Comparison of ENCODE assay signal across 8 cellular contexts in the genomic region with DNA sequence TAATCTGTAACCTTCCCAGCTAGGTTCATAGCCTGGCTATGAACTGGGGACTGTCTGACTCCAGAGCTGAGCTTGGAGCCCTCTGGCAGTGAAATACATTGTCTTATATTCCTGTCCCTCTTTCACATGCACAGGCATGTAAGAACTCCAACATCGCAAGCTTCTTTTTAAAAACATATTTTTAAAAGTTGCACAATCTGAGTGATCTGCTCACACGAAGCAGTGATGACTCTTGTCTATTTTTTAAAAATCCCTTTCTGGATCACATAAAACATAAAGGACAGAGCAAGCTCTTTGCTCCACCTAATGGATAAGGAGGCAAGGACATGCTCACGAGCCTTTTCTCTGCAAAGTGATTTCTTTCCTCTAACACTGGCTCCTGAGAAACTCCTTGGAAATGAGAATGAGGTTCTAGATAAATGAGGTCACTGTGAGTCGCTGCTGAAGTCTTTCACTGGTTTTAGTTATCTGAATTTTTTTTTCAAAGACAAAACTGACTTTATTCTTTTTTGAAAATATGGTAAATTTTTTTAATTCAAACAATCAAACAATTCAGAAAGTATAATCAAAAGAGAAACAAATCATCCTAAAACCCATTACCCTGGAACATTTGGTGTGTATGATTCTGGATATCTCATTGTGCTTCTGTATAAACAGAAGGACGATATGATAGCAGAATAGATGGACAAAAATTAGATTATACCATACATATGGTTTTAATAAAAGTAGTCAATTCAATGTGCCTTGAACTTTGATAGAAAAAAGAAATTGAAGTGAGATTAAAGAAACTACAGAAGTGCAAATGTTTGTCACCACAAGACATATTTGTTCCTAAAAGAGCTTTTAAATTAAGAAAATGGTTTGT. TPM values are rescaled to one million over a fixed set of nuclear protein-coding genes. Genes with fewer than 3 reads are reported as not detected.
A peak's percentile ranks its signal among the peaks of the same experiment; 100 is the strongest.
DNase-seq lines count a peak whose midpoint lies in the region; ATAC-seq and TF ChIP-seq lines count a peak whose summit lies in the region.

No MANE protein-coding gene starts in this region.

- no peaks in the 10 kb centered on the region for H3F3A ChIP-seq in smooth muscle cell (ENCODE audit: low read depth)

- H3K9me3 Mint-ChIP-seq in CD4-positive, alpha-beta T cell: no peaks in the 10 kb centered on the region

- H3K27me3 ChIP-seq in HAP-1 (ENCODE audit: low read depth): no peaks in the 10 kb centered on the region
- peaks cover 4% of the 10 kb centered on the region for H3K27me3 ChIP-seq in smooth muscle cell (ENCODE audit: low read depth)
- H3K27me3 ChIP-seq in CD4-positive, alpha-beta T cell (ENCODE audit: control insufficient read depth, insufficient read depth, low read length): peaks cover 46% of the 10 kb centered on the region

- CTCF ChIA-PET in CD4-positive, alpha-beta T cell (lab: Charles Lee): interaction anchor here (1.4 kb wide), 1 partner anchor 19 kb away, joined by 3 read pairs; no protein-coding TSS in a partner anchor

- no peaks in the 10 kb centered on the region for H3K36me3 ChIP-seq in HAP-1 (replicated peaks)
- H3K36me3 ChIP-seq in smooth muscle cell (ENCODE audit: low read depth): no peaks in the 10 kb centered on the region

- H3K79me2 ChIP-seq in smooth muscle cell (ENCODE audit: low read depth): no peaks in the 10 kb centered on the region

- H3K27ac ChIP-seq in smooth muscle cell (ENCODE audit: low read depth): no peak overlapping the region
- no peak overlapping the region for H3K27ac ChIP-seq in CD4-positive, alpha-beta T cell (ENCODE audit: low read depth, low read length)

- DNase-seq in A172 (ENCODE audit: low spot score): peak; percentile 60
- DNase-seq in HAP-1 (ENCODE audit: low spot score in 2 of 2): peak; percentile 17 to 61
- DNase-seq in RPMI8226: peak; percentile 4
- DNase-seq in foreskin melanocyte: peak; percentile 29
- DNase-seq in smooth muscle cell (lab: John Stamatoyannopoulos, UW; ENCODE audit: unreplicated experiment): no peak
- no peak for DNase-seq in CD4-positive, alpha-beta T cell
- DNase-seq in NOMO-1 treated with DMSO at 0.1 percent for 48 hours (lab: John Stamatoyannopoulos, UW; ENCODE audit: unreplicated experiment): no peak

- in situ Hi-C loops in HAP-1 (cut with MboI; ENCODE audit: low sequenced_read_pairs): no loop called here

- no peaks in the 10 kb centered on the region for H3K4me1 Mint-ChIP-seq in CD4-positive, alpha-beta T cell (ENCODE audit: low read depth)

- H3K9me3 ChIP-seq in HAP-1 (no peaks in the 10 kb centered on the region), smooth muscle cell (replicated peaks; ENCODE audit: low read depth) (no peaks in the 10 kb centered on the region)
- no peaks in the 10 kb centered on the region for H3K9me3 ChIP-seq in CD4-positive, alpha-beta T cell (ENCODE audit: control insufficient read depth, low read length)

- H3K9ac ChIP-seq in smooth muscle cell (ENCODE audit: low read depth): no peak overlapping the region

- H3K36me3 Mint-ChIP-seq in CD4-positive, alpha-beta T cell (ENCODE audit: low read depth): no peaks in the 10 kb centered on the region

- H3K4me1 ChIP-seq in HAP-1: no peaks in the 10 kb centered on the region
- H3K4me1 ChIP-seq in smooth muscle cell (ENCODE audit: low read depth): peaks cover 5% of the 10 kb centered on the region

- peak; percentile 58 for TF ChIP-seq CTCF in smooth muscle cell (IDR thresholded peaks at IDR 0.05; ENCODE audit: borderline replicate concordance, insufficient read depth, poor library complexity, severe bottlenecking)
- no peak for TF ChIP-seq CTCF in CD4-positive, alpha-beta T cell (IDR thresholded peaks at IDR 0.05)

- H4K20me1 ChIP-seq in smooth muscle cell (ENCODE audit: low read depth): no peaks in the 10 kb centered on the region

- ATAC-seq in GM18867 (IDR thresholded peaks at IDR 0.05; ENCODE audit: unreplicated experiment): no peak
- no peak for ATAC-seq in CD4-positive, alpha-beta T cell (ENCODE audit: poor library complexity)

- H3K4me2 ChIP-seq in smooth muscle cell: no peak overlapping the region

- peaks cover 70% of the 10 kb centered on the region for H3K27me3 Mint-ChIP-seq in CD4-positive, alpha-beta T cell

- POLR2A ChIA-PET in CD4-positive, alpha-beta T cell (lab: Charles Lee): no interaction called here

- no peak overlapping the region for H3K4me3 Mint-ChIP-seq in CD4-positive, alpha-beta T cell

- H3K4me3 ChIP-seq in HAP-1 (no peak overlapping the region), smooth muscle cell (no peak overlapping the region)

- WGBS in smooth muscle cell (ENCODE audit: low lambda C conversion rate): 25% methylated on average over 5 of the region's 5 CpGs

- no peak overlapping the region for H3K27ac Mint-ChIP-seq in CD4-positive, alpha-beta T cell

- intact Hi-C loops in CD4-positive, alpha-beta T cell (cut with DNase I, micrococcal nuclease): no loop called here

- no peak overlapping the region for H2AFZ ChIP-seq in smooth muscle cell (ENCODE audit: low read depth)

RNA-seq across cellular contexts. Expression of gene IL20RA, which starts 30.8 kb away (rescaled TPM):
- total RNA-seq in A172 (2014; rRNA removed; shearing (Covaris generic)): not detected in 2 replicates
- 2.9 and 3.8 TPM in 2 replicates for total RNA-seq in smooth muscle cell
- 0.46 TPM in 1 of 2 replicates, not detected in the other for polyA plus RNA-seq in smooth muscle cell
- not detected for total RNA-seq in CD4-positive, alpha-beta T cell

Comparison
In these comparisons a context has a peak if more than half of its experiments do, and no peak if none do; other contexts are left out.
1. DNase-seq: peak in A172 (single experiment), HAP-1 (2 of 2), RPMI8226 (single experiment) and foreskin melanocyte (single experiment); none in smooth muscle cell (single experiment), CD4-positive, alpha-beta T cell (0 of 10) and NOMO-1 treated with DMSO at 0.1 percent for 48 hours (single experiment).